In genomic region chr3:8491246-8491645, GRCh38 we compare ENCODE assay signal across 17 cellular contexts. TPM values are rescaled to one million over a fixed set of nuclear protein-coding genes. Genes with fewer than 3 reads are reported as not detected.
DNase-seq lines count a peak whose midpoint lies in the region; ATAC-seq, FAIRE-seq and TF ChIP-seq lines count a peak whose summit lies in the region.
"Had no signal": no experiment of that assay in that cellular context is flagged by ENCODE, and none has a peak within 500 bp of the region (broad histone marks: within the 10 kb centered on the region; RNA-seq: fewer than 3 reads in every experiment).

No MANE protein-coding gene starts in this region.

- no peak for TF ChIP-seq EP300 in A549 (IDR thresholded peaks at IDR 0.05)

- peaks cover 13% of the 10 kb centered on the region for H3K27me3 Mint-ChIP-seq in nephron progenitor cell (ENCODE audit: low read depth, poor library complexity)

- no peak for TF ChIP-seq CTCF in A549 (IDR thresholded peaks at IDR 0.05)
- no peak for TF ChIP-seq CTCF in hepatocyte (IDR thresholded peaks at IDR 0.05; ENCODE audit: poor library complexity)
- no peak for TF ChIP-seq CTCF in smooth muscle cell (IDR thresholded peaks at IDR 0.05; ENCODE audit: borderline replicate concordance, insufficient read depth, poor library complexity, severe bottlenecking)
- TF ChIP-seq CTCF in nephron progenitor cell (IDR thresholded peaks at IDR 0.05) = no peak

- no peak for TF ChIP-seq RAD21 in A549 (conservative IDR thresholded peaks at IDR 0.05 in 1 of 2, IDR thresholded peaks at IDR 0.05 in 1 of 2)

- H3K27me3 ChIP-seq in hepatocyte = no peaks in the 10 kb centered on the region
- H3K27me3 ChIP-seq in smooth muscle cell (ENCODE audit: low read depth) = no peaks in the 10 kb centered on the region

- CTCF ChIA-PET in A549 (lab: Yijun Ruan, JAX) = interaction anchor here (1.0 to 3.2 kb wide), 5 partner anchors 8 to 49 kb away, joined by 3 to 14 read pairs (median 7); partner anchors contain the start of gene LMCD1

- no peak overlapping the region for H3K4me3 ChIP-seq in A549
- no peak overlapping the region for H3K4me3 ChIP-seq in hepatocyte
- no peak overlapping the region for H3K4me3 ChIP-seq in smooth muscle cell
- H3K4me3 ChIP-seq: GM12878, GM23338 had no signal

- peak overlapping the region; percentile 24; the same call in 1 of the 3 replicates for H3K4me2 ChIP-seq in A549
- peak overlapping the region; percentile 12 for H3K4me2 ChIP-seq in hepatocyte
- peak overlapping the region; percentile 12 for H3K4me2 ChIP-seq in smooth muscle cell
- H3K4me2 ChIP-seq: GM23338 had no signal

- WGBS in A549 (ENCODE audit: missing lambda C conversion rate) = 72% methylated on average over 3 of the region's 3 CpGs
- WGBS in hepatocyte (ENCODE audit: low lambda C conversion rate, missing lambda C conversion rate) = 63% methylated on average over 3 of the region's 3 CpGs
- 43% methylated on average over 3 of the region's 3 CpGs for WGBS in smooth muscle cell (ENCODE audit: low lambda C conversion rate)

- no peak overlapping the region for H3K27ac Mint-ChIP-seq in nephron progenitor cell
- H3K27ac Mint-ChIP-seq: GM23338 had no signal

- no peak overlapping the region for H3K4me3 Mint-ChIP-seq in nephron progenitor cell
- H3K4me3 Mint-ChIP-seq: GM23338 had no signal

- H3K4me1 ChIP-seq in A549 (peaks cover 37% of the 10 kb centered on the region), hepatocyte (ENCODE audit: insufficient read depth) (peaks cover 35% of the 10 kb centered on the region), smooth muscle cell (ENCODE audit: low read depth) (peaks cover 29% of the 10 kb centered on the region)

- TF ChIP-seq POLR2A in A549 (IDR thresholded peaks at IDR 0.05; ENCODE audit: low read length) = no peak

- peaks cover 32% of the 10 kb centered on the region for H3K4me1 Mint-ChIP-seq in nephron progenitor cell

- peaks cover 18% of the 10 kb centered on the region for H3K36me3 Mint-ChIP-seq in nephron progenitor cell (ENCODE audit: low read depth)

- ATAC-seq in A549 (no peak), HG02885 (IDR thresholded peaks at IDR 0.05; ENCODE audit: poor library complexity, unreplicated experiment) (no peak), GM18909 (IDR thresholded peaks at IDR 0.05; ENCODE audit: poor library complexity, unreplicated experiment) (no peak)
- ATAC-seq: GM12878, GM23338 had no signal

- H3K9ac ChIP-seq in smooth muscle cell (ENCODE audit: low read depth) = peak overlapping the region; percentile 21

- peak overlapping the region in 1 of 2 experiments; percentile 24; a peak in 1 of 6 replicates for H3K27ac ChIP-seq in A549
- H3K27ac ChIP-seq in hepatocyte = peak overlapping the region; percentile 92
- H3K27ac ChIP-seq in smooth muscle cell (ENCODE audit: low read depth) = peak overlapping the region; percentile 93

- H2AFZ ChIP-seq in hepatocyte = no peak overlapping the region
- no peak overlapping the region for H2AFZ ChIP-seq in smooth muscle cell (ENCODE audit: low read depth)
- H2AFZ ChIP-seq: GM23338 had no signal

- peaks cover 33% of the 10 kb centered on the region for H3F3A ChIP-seq in smooth muscle cell (ENCODE audit: low read depth)

- H3K36me3 ChIP-seq in hepatocyte (replicated peaks; ENCODE audit: insufficient read depth, low read depth) (no peaks in the 10 kb centered on the region), smooth muscle cell (ENCODE audit: low read depth) (no peaks in the 10 kb centered on the region)

- H3K9me3 Mint-ChIP-seq in nephron progenitor cell = peaks cover 10% of the 10 kb centered on the region
- H3K9me3 Mint-ChIP-seq: GM23338 had no signal

- no peak for FAIRE-seq in A549 (lab: Jason Lieb, UNC)
- FAIRE-seq: GM12878 had no signal

- H3K79me2 ChIP-seq in hepatocyte (no peaks in the 10 kb centered on the region), smooth muscle cell (ENCODE audit: low read depth) (no peaks in the 10 kb centered on the region)

- POLR2A ChIA-PET in A549 (lab: Yijun Ruan, JAX) = interaction anchor here (0.7 to 2.9 kb wide), 2 partner anchors 10 to 47 kb away, joined by 3 to 15 read pairs; partner anchors contain the start of gene LMCD1

- DNase-seq in A549 (ENCODE audit: low read depth in 1 of 2, low spot score in 1 of 2) (no peak), amniotic epithelial cell (ENCODE audit: low read depth) (peak; percentile 59), hepatocyte (ENCODE audit: low spot score) (no peak), smooth muscle cell (lab: John Stamatoyannopoulos, UW; ENCODE audit: unreplicated experiment) (no peak), NCI-H1436 (lab: John Stamatoyannopoulos, UW) (no peak), nephron progenitor cell (no peak)
- DNase-seq: 8988T, C1 segment of cervical spinal cord, GDM1, KG1, NCI-H146, NCI-H2081 treated with DMSO at 0.1 percent for 48 hours, NCI-H524 had no signal

- no peaks in the 10 kb centered on the region for H3K9me2 ChIP-seq in hepatocyte (replicated peaks; ENCODE audit: insufficient read depth)

- H3K9me3 ChIP-seq in A549 (no peaks in the 10 kb centered on the region), hepatocyte (ENCODE audit: low read depth) (no peaks in the 10 kb centered on the region), smooth muscle cell (replicated peaks; ENCODE audit: low read depth) (no peaks in the 10 kb centered on the region)

- H4K20me1 ChIP-seq in hepatocyte (ENCODE audit: insufficient read depth, poor library complexity, severe bottlenecking) (no peaks in the 10 kb centered on the region), smooth muscle cell (ENCODE audit: low read depth) (no peaks in the 10 kb centered on the region)

TF ChIP-seq in A549, 52 proteins besides CTCF, POLR2A, EP300 and RAD21:
- TF ChIP-seq NFE2L2 (conservative IDR thresholded peaks at IDR 0.05; ENCODE audit: low read length) (no peak), MAZ (IDR thresholded peaks at IDR 0.05; ENCODE audit: borderline replicate concordance, low read depth, low read length) (no peak), ESRRA (IDR thresholded peaks at IDR 0.05; ENCODE audit: borderline replicate concordance, low read length) (no peak), USF2 (IDR thresholded peaks at IDR 0.05) (no peak), ELK1 (IDR thresholded peaks at IDR 0.05; ENCODE audit: low read depth, low read length) (no peak), HEYL (CRISPR knock-in tag; IDR thresholded peaks at IDR 0.05) (no peak), JUN (IDR thresholded peaks at IDR 0.05) (no peak), PBX3 (IDR thresholded peaks at IDR 0.05) (no peak), JUNB (IDR thresholded peaks at IDR 0.05) (no peak), PHF8 (IDR thresholded peaks at IDR 0.05; ENCODE audit: borderline replicate concordance, low read depth) (no peak), RNF2 (IDR thresholded peaks at IDR 0.05; ENCODE audit: borderline replicate concordance, low read depth) (no peak), RFX5 (IDR thresholded peaks at IDR 0.05) (no peak), MYC (IDR thresholded peaks at IDR 0.05; ENCODE audit: borderline replicate concordance, low read length) (no peak)

RNA-seq across cellular contexts. Expression of gene LMCD1, which starts 10.4 kb away (rescaled TPM):
- polyA plus RNA-seq in A549 (2011; rRNA removed) (85.4 and 86.1 TPM in 2 replicates), A549 (2017; fragmentation: RNase III; extraction: RNeasy Plus Mini Kit Qiagen cat#74134 plus additional on column Dnase treatment) (64.3 to 73.2 TPM (median 67.7 TPM) in 3 replicates), hepatocyte (325 and 347 TPM in 2 replicates), smooth muscle cell (356 and 524 TPM in 2 replicates)
- polyA plus RNA-seq in A549 (2012; cell fraction: cytosol; rRNA removed) = 107 and 123 TPM in 2 replicates
- 121 and 126 TPM in 2 replicates for polyA plus RNA-seq in A549 (2012; cell fraction: nucleus; rRNA removed)
- 51.7 and 55.9 TPM in 2 replicates for polyA minus RNA-seq in A549 (2011; rRNA and poly(A)+ RNA removed)
- total RNA-seq in hepatocyte (185 and 195 TPM in 2 replicates), smooth muscle cell (187 and 276 TPM in 2 replicates)
